In genomic region chr1:157144509-157144908, GRCh38 we compare ENCODE assay signal across 27 cellular contexts. TPM values are rescaled to one million over a fixed set of nuclear protein-coding genes. Genes with fewer than 3 reads are reported as not detected.
"Had no signal": no experiment of that assay in that cellular context is flagged by ENCODE, and none has a peak within 500 bp of the region (broad histone marks: within the 10 kb centered on the region; RNA-seq: fewer than 3 reads in every experiment).

No MANE protein-coding gene starts in this region.

- H3K27ac ChIP-seq: coronary artery, dorsolateral prefrontal cortex, heart left ventricle, pancreas, right lobe of liver, spleen, testis, tibial nerve, upper lobe of right lung had no signal

- ATAC-seq: heart left ventricle; natural killer cell treated with Interleukin-12 subunit alpha and Interleukin-12 subunit beta and Interleukin-15 and Interleukin-18, amount 100 ng/mL, for 72 hours; pancreas; right lobe of liver; stimulated activated memory B cell treated with anti-CD40 and anti-IgM and Interleukin-4, amounts not matched to agents 10 μg/mL and 1 μg/mL and 100 μg/mL, for 72 hours; upper lobe of right lung had no signal

- DNase-seq: central memory CD4-positive, alpha-beta T cell; dorsolateral prefrontal cortex; effector CD8-positive, alpha-beta T cell; heart left ventricle; hippocampal formation; kidney glomerular epithelial cell; occipital lobe; pancreas; retina; right lobe of liver; spleen; stimulated activated CD4-positive, alpha-beta T cell treated with anti-CD3 and anti-CD28 coated beads, Interleukin-15, amount 100 ng/mL, for 24 hours; stimulated activated CD4-positive, alpha-beta T cell treated with anti-CD3 and anti-CD28 coated beads, Interleukin-1b, Interleukin-23, amount 100 ng/mL, for 48 hours; stimulated activated CD4-positive, alpha-beta T cell treated with anti-CD3 and anti-CD28 coated beads, Interleukin-4, amount 100 ng/mL, for 24 hours; testis; upper lobe of right lung had no signal

- H3K9me3 ChIP-seq: heart left ventricle, pancreas, right lobe of liver, spleen, testis, tibial nerve, upper lobe of right lung had no signal

- H3K4me1 ChIP-seq: pancreas, right lobe of liver had no signal

- FAIRE-seq: frontal cortex, pancreas had no signal

- H3K27me3 ChIP-seq: dorsolateral prefrontal cortex, pancreas, right lobe of liver, spleen, testis, tibial nerve, upper lobe of right lung had no signal

- H3K4me3 ChIP-seq: coronary artery, dorsolateral prefrontal cortex, heart left ventricle, pancreas, right lobe of liver, spleen, testis, tibial nerve, upper lobe of right lung had no signal

- H3K36me3 ChIP-seq: heart left ventricle, pancreas, right lobe of liver, spleen, tibial nerve, upper lobe of right lung had no signal

RNA-seq across cellular contexts. Expression of gene ETV3L, which starts 44.9 kb away (rescaled TPM):
- total RNA-seq: chondrocyte, glomerular endothelial cell, heart left ventricle, liver, lung microvascular endothelial cell, mucosa of gallbladder, myocyte, occipital lobe, pancreas, right lobe of liver, spleen, tibial nerve, upper lobe of right lung had no signal
- polyA plus RNA-seq: heart left ventricle, liver, spleen had no signal
